Comparison of ENCODE assay signal across 8 cellular contexts in genomic region chr2:216081487-216082387, GRCh38. TPM values are rescaled to one million over a fixed set of nuclear protein-coding genes. Genes with fewer than 3 reads are reported as not detected.
DNase-seq lines count a peak whose midpoint lies in the region.

TSS of gene PECR (minus strand) at chr2:216081809. CDS start at chr2:216081741, 68 bp downstream.
TSS of gene TMEM169 (plus strand) at chr2:216081919. CDS start at chr2:216095964, 14,045 bp downstream.

- H3K9ac ChIP-seq in GM23248 = peak within 1 kb of the TSS; percentile 77

- 2% methylated on average over 40 to 52 of the region's 60 CpGs for WGBS in GM23248 (ENCODE audit: low coverage in 1 of 2, low lambda C conversion rate in 2 of 2, missing lambda C conversion rate in 2 of 2), 2 experiments

- peak within 1 kb of the TSS; percentile 84 for H3K4me3 ChIP-seq in GM23248

- no peaks in the 10 kb centered on the region for H3K9me2 ChIP-seq in GM23248 (ENCODE audit: insufficient read depth)

- peak within 1 kb of the TSS; percentile 81 for H3K4me2 ChIP-seq in GM23248 (ENCODE audit: unreplicated experiment)

- H3K27ac ChIP-seq in GM23248 = no peak within 1 kb of the TSS

- H2AFZ ChIP-seq in GM23248 = peak within 1 kb of the TSS; percentile 91

- H3K36me3 ChIP-seq in GM23248 (ENCODE audit: low read depth) = no peaks in the 10 kb centered on the region

- DNase-seq in EL = peak; percentile 70
- peak; percentile 82 for DNase-seq in GM23248
- peak; percentile 69 for DNase-seq in LHCN-M2 (ENCODE audit: low read depth)
- DNase-seq in SHP77 treated with DMSO at 0.1 percent for 48 hours (lab: John Stamatoyannopoulos, UW) = peak; percentile 26
- DNase-seq in activated naive CD4-positive, alpha-beta T cell treated with Interleukin-2 at 50 U/mL for 16 hours = peak; percentile 80
- DNase-seq in germinal center (ENCODE audit: low spot score) = peak; percentile 84
- DNase-seq in nucleus accumbens (lab: John Stamatoyannopoulos, UW) = peak in 55 of 56 donors; percentile 27 to 89 (median 73)
- DNase-seq in superior temporal gyrus (ENCODE audit: extremely low spot score) = peak; percentile 81

- H3K4me1 ChIP-seq in GM23248 (ENCODE audit: insufficient read depth) = 0 out of 2 replicates have a peak, but pooled peaks cover 4% of the 10 kb centered on the region

- H3F3A ChIP-seq in GM23248 (ENCODE audit: insufficient read depth) = no peaks in the 10 kb centered on the region

- no peaks in the 10 kb centered on the region for H3K79me2 ChIP-seq in GM23248 (ENCODE audit: insufficient read depth)

- H3K27me3 ChIP-seq in GM23248 (replicated peaks; ENCODE audit: insufficient read depth) = no peaks in the 10 kb centered on the region

- H4K20me1 ChIP-seq in GM23248 (ENCODE audit: insufficient read depth) = no peaks in the 10 kb centered on the region

- in situ Hi-C loops in GM23248 (cut with MboI) = no loop called here

- H3K9me3 ChIP-seq in GM23248 (ENCODE audit: low read depth) = no peaks in the 10 kb centered on the region

RNA-seq across cellular contexts. Expression of gene PECR, which starts in this region (rescaled TPM):
- 2.0 and 8.2 TPM in 2 replicates for total RNA-seq in GM23248 (2014; rRNA removed; shearing (Covaris generic))
- polyA plus RNA-seq in GM23248 (2016; fragmentation: Nextera tagmentation; extraction: Ambion mirVana) = 4.2 and 5.4 TPM in 2 replicates
- total RNA-seq in LHCN-M2 (2014; rRNA removed) = 9.2 and 12.0 TPM in 2 replicates
- 10.8 TPM for polyA plus RNA-seq in LHCN-M2 (2012)

RNA-seq across cellular contexts. Expression of gene TMEM169, which starts in this region (rescaled TPM):
- under 0.01 TPM in 1 of 2 replicates, not detected in the other for total RNA-seq in GM23248 (2014; rRNA removed; shearing (Covaris generic))
- 0.11 and 0.25 TPM in 2 replicates for polyA plus RNA-seq in GM23248 (2016; fragmentation: Nextera tagmentation; extraction: Ambion mirVana)
- 4.6 and 5.1 TPM in 2 replicates for total RNA-seq in LHCN-M2 (2014; rRNA removed)
- polyA plus RNA-seq in LHCN-M2 (2012) = 5.3 TPM

Comparison
In these comparisons a context has a peak if more than half of its experiments do, and no peak if none do; other contexts are left out.
1. DNase-seq: peak in every context shown above with its lines; median percentile 84 in germinal center; 82 in GM23248; 81 in superior temporal gyrus; 80 in activated naive CD4-positive, alpha-beta T cell treated with Interleukin-2 at 50 U/mL for 16 hours; 73 in nucleus accumbens; 70 in EL; 69 in LHCN-M2; 26 in SHP77 treated with DMSO at 0.1 percent for 48 hours.